ENCODE assay signal across 37 cellular contexts in genomic region chr3:127305499-127305898, GRCh38. TPM values are rescaled to one million over a fixed set of nuclear protein-coding genes. Genes with fewer than 3 reads are reported as not detected.
"Had no signal": no experiment of that assay in that cellular context is flagged by ENCODE, and none has a peak within 500 bp of the region (broad histone marks: within the 10 kb centered on the region; RNA-seq: fewer than 3 reads in every experiment).

No MANE protein-coding gene starts in this region.

- H3K36me3 ChIP-seq: adrenal gland, brain microvascular endothelial cell, breast epithelium had no signal

- ATAC-seq: activated CD4-positive, alpha-beta T cell treated with anti-CD3 and anti-CD28 coated beads for 36 hours; activated CD8-positive, alpha-beta T cell treated with anti-CD3 and anti-CD28 coated beads for 36 hours; activated naive CD4-positive, alpha-beta T cell treated with anti-CD3 and anti-CD28 coated beads, Interleukin-2, amount 50 U/mL, for 72 hours; activated T-cell treated with anti-CD3 and anti-CD28 coated beads, Interleukin-2, amount 50 U/mL, for 4 hours; activated T-cell treated with anti-CD3 and anti-CD28 coated beads, Interleukin-2, amount 50 U/mL, for 72 hours; activated T-helper 17 cell treated with anti-CD3 and anti-CD28 coated beads, Interleukin-2, amount 50 U/mL, for 72 hours; body of pancreas had no signal

- H3K4me1 ChIP-seq: adrenal gland had no signal

- H3K4me3 ChIP-seq: adrenal gland, body of pancreas, breast epithelium had no signal

- DNase-seq: activated B cell treated with CpG ODN at 0.5 μM for 24 hours; activated CD4-positive, alpha-beta memory T cell treated with anti-CD3 and anti-CD28 coated beads for 36 hours; activated CD4-positive, alpha-beta T cell treated with anti-CD3 and anti-CD28 coated beads for 1 hour; activated CD4-positive, alpha-beta T cell treated with anti-CD3 and anti-CD28 coated beads for 36 hours; activated CD4-positive, alpha-beta T cell treated with anti-CD3 and anti-CD28 coated beads for 48 hours; activated CD4-positive, alpha-beta T cell treated with anti-CD3 and anti-CD28 coated beads, Interleukin-2, amount 10 ng/mL, durations not matched to agents 7 days and 5 days; activated CD4-positive, alpha-beta T cell treated with anti-CD3 and anti-CD28 coated beads, Interleukin-2, amount 50 U/mL, for 4 hours; activated CD8-positive, alpha-beta memory T cell treated with anti-CD3 and anti-CD28 coated beads, Interleukin-2, amount 50 U/mL, for 4 hours; activated CD8-positive, alpha-beta T cell treated with anti-CD3 and anti-CD28 coated beads for 36 hours; activated effector memory CD4-positive, alpha-beta T cell treated with anti-CD3 and anti-CD28 coated beads, Interleukin-2, amount 50 U/mL, for 16 hours; activated gamma-delta T cell treated with Interleukin-2 at 50 U/mL for 16 hours; activated naive CD4-positive, alpha-beta T cell; activated naive CD4-positive, alpha-beta T cell treated with anti-CD3 and anti-CD28 coated beads for 36 hours; activated naive CD4-positive, alpha-beta T cell treated with anti-CD3 and anti-CD28 coated beads, Interleukin-2, amount 50 U/mL, for 16 hours; activated naive CD8-positive, alpha-beta T cell treated with anti-CD3 and anti-CD28 coated beads for 36 hours; activated T-cell treated with anti-CD3 and anti-CD28 coated beads for 4 hours; activated T-cell treated with anti-CD3 and anti-CD28 coated beads, Interleukin-2, amount 50 U/mL, for 1 hour; activated T-cell treated with anti-CD3 and anti-CD28 coated beads, Interleukin-2, amount 50 U/mL, for 4 hours; activated T-cell treated with anti-CD3 and anti-CD28 coated beads, Interleukin-2, amount 50 U/mL, for 72 hours; adrenal gland; amniotic stem cell; aorta; body of pancreas; brain microvascular endothelial cell; cerebellar nuclear complex; T-helper 1 cell; T-helper 2 cell; T-helper 9 cell had no signal

- H3K9me3 ChIP-seq: body of pancreas, breast epithelium had no signal

- H3K27me3 ChIP-seq: adrenal gland, body of pancreas, brain microvascular endothelial cell, breast epithelium had no signal

- H3K27ac ChIP-seq: adrenal gland, body of pancreas, brain microvascular endothelial cell, breast epithelium, VCaP had no signal

RNA-seq across cellular contexts. Expression of gene PRR20G, which starts 17.7 kb away (rescaled TPM):
- total RNA-seq: activated B cell treated with CpG ODN at 0.5 μM for 24 hours; activated CD4-positive, alpha-beta memory T cell treated with anti-CD3 and anti-CD28 coated beads for 36 hours; activated CD4-positive, alpha-beta T cell treated with anti-CD3 and anti-CD28 coated beads for 36 hours; activated CD4-positive, alpha-beta T cell treated with anti-CD3 and anti-CD28 coated beads, Interleukin-2, amount 10 ng/mL, durations not matched to agents 7 days and 5 days; activated CD8-positive, alpha-beta memory T cell treated with anti-CD3 and anti-CD28 coated beads for 36 hours; activated CD8-positive, alpha-beta T cell treated with anti-CD3 and anti-CD28 coated beads for 36 hours; activated naive CD4-positive, alpha-beta T cell treated with anti-CD3 and anti-CD28 coated beads for 36 hours; activated naive CD4-positive, alpha-beta T cell treated with anti-CD3 and anti-CD28 coated beads, Interleukin-2, amount 50 U/mL, for 72 hours; activated naive CD8-positive, alpha-beta T cell treated with anti-CD3 and anti-CD28 coated beads for 36 hours; activated T-cell treated with anti-CD3 and anti-CD28 coated beads, Interleukin-2, amount 50 U/mL, for 4 hours; activated T-cell treated with anti-CD3 and anti-CD28 coated beads, Interleukin-2, amount 50 U/mL, for 72 hours; activated T-helper 1 cell treated with anti-CD3 and anti-CD28 coated beads, Interleukin-12 subunit alpha, Interleukin-12 subunit beta, Interleukin-2, Interleukin-4 antibody, amounts not matched to agents 30 ng/mL and 10 ng/mL and 1 ng/mL, durations not matched to agents 14 hours and 24 hours and 36 hours; activated T-helper 17 cell treated with anti-CD3 and anti-CD28 coated beads, Interleukin-2, amount 50 U/mL, for 72 hours; adrenal gland; aorta; astrocyte; body of pancreas; breast epithelium; cardiac septum; chondrocyte had no signal
- polyA plus RNA-seq: adrenal gland, aorta had no signal
